In genomic region chr20:2524435-2525272, GRCh38 we compare ENCODE assay signal across 1 cellular context.
TF ChIP-seq lines count a peak whose summit lies in the region.

No MANE protein-coding gene starts in this region.

TF ChIP-seq in K562, 482 proteins besides CTCF, POLR2A, EP300 and RAD21 (continued from another document and continues in another):
- TF ChIP-seq ZNF408 (CRISPR knock-in tag; IDR thresholded peaks at IDR 0.05; ENCODE audit: low read depth) (no peak), SPI1 (IDR thresholded peaks at IDR 0.05; ENCODE audit: borderline replicate concordance, low read depth, low read length) (peak; percentile 61; the same call in 1 of the 2 replicates), CREBBP (IDR thresholded peaks at IDR 0.05; ENCODE audit: low read depth, low read length) (no peak), ETV1 (tag; conservative IDR thresholded peaks at IDR 0.05; ENCODE audit: low read depth) (peak; percentile 77), SMARCC2 (IDR thresholded peaks at IDR 0.05; ENCODE audit: low read depth) (no peak), ZFP36 (IDR thresholded peaks at IDR 0.05; ENCODE audit: low read depth, low read length, partially characterized antibody) (no peak), C11orf30 (IDR thresholded peaks at IDR 0.05; ENCODE audit: low read depth) (no peak), IFI16 (CRISPR knock-in tag; IDR thresholded peaks at IDR 0.05) (no peak), CHD2 (IDR thresholded peaks at IDR 0.05; ENCODE audit: low read depth, low read length) (peak; percentile 60; the same call in 1 of the 2 replicates), REST (CRISPR knock-in tag; IDR thresholded peaks at IDR 0.05; ENCODE audit: low read depth) (no peak), PHF8 (IDR thresholded peaks at IDR 0.05; ENCODE audit: borderline replicate concordance, low read length) (peak; percentile 71), RBM25 (IDR thresholded peaks at IDR 0.05; ENCODE audit: low read depth, low read length, severe bottlenecking) (no peak), HES1 (IDR thresholded peaks at IDR 0.05; ENCODE audit: low read depth) (no peak), SMARCB1 (IDR thresholded peaks at IDR 0.05; ENCODE audit: insufficient read length, low read depth) (no peak), ZNF699 (CRISPR knock-in tag; IDR thresholded peaks at IDR 0.05; ENCODE audit: insufficient replicate concordance) (no peak), MCM3 (IDR thresholded peaks at IDR 0.05) (no peak), SAFB (IDR thresholded peaks at IDR 0.05; ENCODE audit: borderline replicate concordance, low read depth, low read length) (no peak), ZFP1 (CRISPR knock-in tag; IDR thresholded peaks at IDR 0.05) (no peak), ZBTB17 (CRISPR knock-in tag; IDR thresholded peaks at IDR 0.05) (no peak), DNMT1 (IDR thresholded peaks at IDR 0.05) (no peak), TRIM24 (IDR thresholded peaks at IDR 0.05) (no peak), HIVEP1 (CRISPR knock-in tag; IDR thresholded peaks at IDR 0.05) (no peak), BRD9 (IDR thresholded peaks at IDR 0.05; ENCODE audit: low read depth, partially characterized antibody) (peak; percentile 29), ZNF184 (CRISPR knock-in tag; IDR thresholded peaks at IDR 0.05) (no peak), YY1 (IDR thresholded peaks at IDR 0.05; ENCODE audit: borderline replicate concordance in 1 of 3, control insufficient read depth in 1 of 3, extremely low read depth in 1 of 3, insufficient read depth in 3 of 3, insufficient read length in 1 of 3, insufficient replicate concordance in 2 of 3, low read depth in 1 of 3, low read length in 2 of 3) (peak in 2 of 3 experiments; percentile 42 to 61), ZNF124 (CRISPR knock-in tag; IDR thresholded peaks at IDR 0.05) (no peak), SMAD4 (CRISPR knock-in tag; conservative IDR thresholded peaks at IDR 0.05) (0 out of 2 replicates have a peak, but pooled peaks have one; percentile 31), NCOR1 (IDR thresholded peaks at IDR 0.05) (peak; percentile 33; the same call in 1 of the 2 replicates), ATF7 (IDR thresholded peaks at IDR 0.05) (0 out of 2 replicates have a peak, but pooled peaks have one; percentile 19), TEAD1 (CRISPR knock-in tag; IDR thresholded peaks at IDR 0.05) (peak in 1 of 2 experiments; percentile 76; a peak in 2 of 4 replicates), SRF (CRISPR knock-in tag; IDR thresholded peaks at IDR 0.05) (no peak), ZNF398 (CRISPR knock-in tag; IDR thresholded peaks at IDR 0.05) (no peak), FOXP1 (CRISPR knock-in tag; IDR thresholded peaks at IDR 0.05) (no peak), FOXJ3 (CRISPR knock-in tag; IDR thresholded peaks at IDR 0.05) (no peak), MCM2 (IDR thresholded peaks at IDR 0.05; ENCODE audit: low read depth) (no peak), ESRRB (CRISPR knock-in tag; IDR thresholded peaks at IDR 0.05; ENCODE audit: borderline replicate concordance) (no peak)
- TF ChIP-seq, protein P1, sequence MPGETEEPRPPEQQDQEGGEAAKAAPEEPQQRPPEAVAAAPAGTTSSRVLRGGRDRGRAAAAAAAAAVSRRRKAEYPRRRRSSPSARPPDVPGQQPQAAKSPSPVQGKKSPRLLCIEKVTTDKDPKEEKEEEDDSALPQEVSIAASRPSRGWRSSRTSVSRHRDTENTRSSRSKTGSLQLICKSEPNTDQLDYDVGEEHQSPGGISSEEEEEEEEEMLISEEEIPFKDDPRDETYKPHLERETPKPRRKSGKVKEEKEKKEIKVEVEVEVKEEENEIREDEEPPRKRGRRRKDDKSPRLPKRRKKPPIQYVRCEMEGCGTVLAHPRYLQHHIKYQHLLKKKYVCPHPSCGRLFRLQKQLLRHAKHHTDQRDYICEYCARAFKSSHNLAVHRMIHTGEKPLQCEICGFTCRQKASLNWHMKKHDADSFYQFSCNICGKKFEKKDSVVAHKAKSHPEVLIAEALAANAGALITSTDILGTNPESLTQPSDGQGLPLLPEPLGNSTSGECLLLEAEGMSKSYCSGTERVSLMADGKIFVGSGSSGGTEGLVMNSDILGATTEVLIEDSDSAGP (CRISPR knock-in tag; IDR thresholded peaks at IDR 0.05) = no peak
- TF ChIP-seq, protein P2, sequence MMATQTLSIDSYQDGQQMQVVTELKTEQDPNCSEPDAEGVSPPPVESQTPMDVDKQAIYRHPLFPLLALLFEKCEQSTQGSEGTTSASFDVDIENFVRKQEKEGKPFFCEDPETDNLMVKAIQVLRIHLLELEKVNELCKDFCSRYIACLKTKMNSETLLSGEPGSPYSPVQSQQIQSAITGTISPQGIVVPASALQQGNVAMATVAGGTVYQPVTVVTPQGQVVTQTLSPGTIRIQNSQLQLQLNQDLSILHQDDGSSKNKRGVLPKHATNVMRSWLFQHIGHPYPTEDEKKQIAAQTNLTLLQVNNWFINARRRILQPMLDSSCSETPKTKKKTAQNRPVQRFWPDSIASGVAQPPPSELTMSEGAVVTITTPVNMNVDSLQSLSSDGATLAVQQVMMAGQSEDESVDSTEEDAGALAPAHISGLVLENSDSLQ (IDR thresholded peaks at IDR 0.05) = no peak
- TF ChIP-seq, protein P3, sequence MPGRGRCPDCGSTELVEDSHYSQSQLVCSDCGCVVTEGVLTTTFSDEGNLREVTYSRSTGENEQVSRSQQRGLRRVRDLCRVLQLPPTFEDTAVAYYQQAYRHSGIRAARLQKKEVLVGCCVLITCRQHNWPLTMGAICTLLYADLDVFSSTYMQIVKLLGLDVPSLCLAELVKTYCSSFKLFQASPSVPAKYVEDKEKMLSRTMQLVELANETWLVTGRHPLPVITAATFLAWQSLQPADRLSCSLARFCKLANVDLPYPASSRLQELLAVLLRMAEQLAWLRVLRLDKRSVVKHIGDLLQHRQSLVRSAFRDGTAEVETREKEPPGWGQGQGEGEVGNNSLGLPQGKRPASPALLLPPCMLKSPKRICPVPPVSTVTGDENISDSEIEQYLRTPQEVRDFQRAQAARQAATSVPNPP (IDR thresholded peaks at IDR 0.05; ENCODE audit: borderline replicate concordance, insufficient read depth, insufficient read length) = no peak
- TF ChIP-seq, protein P4, sequence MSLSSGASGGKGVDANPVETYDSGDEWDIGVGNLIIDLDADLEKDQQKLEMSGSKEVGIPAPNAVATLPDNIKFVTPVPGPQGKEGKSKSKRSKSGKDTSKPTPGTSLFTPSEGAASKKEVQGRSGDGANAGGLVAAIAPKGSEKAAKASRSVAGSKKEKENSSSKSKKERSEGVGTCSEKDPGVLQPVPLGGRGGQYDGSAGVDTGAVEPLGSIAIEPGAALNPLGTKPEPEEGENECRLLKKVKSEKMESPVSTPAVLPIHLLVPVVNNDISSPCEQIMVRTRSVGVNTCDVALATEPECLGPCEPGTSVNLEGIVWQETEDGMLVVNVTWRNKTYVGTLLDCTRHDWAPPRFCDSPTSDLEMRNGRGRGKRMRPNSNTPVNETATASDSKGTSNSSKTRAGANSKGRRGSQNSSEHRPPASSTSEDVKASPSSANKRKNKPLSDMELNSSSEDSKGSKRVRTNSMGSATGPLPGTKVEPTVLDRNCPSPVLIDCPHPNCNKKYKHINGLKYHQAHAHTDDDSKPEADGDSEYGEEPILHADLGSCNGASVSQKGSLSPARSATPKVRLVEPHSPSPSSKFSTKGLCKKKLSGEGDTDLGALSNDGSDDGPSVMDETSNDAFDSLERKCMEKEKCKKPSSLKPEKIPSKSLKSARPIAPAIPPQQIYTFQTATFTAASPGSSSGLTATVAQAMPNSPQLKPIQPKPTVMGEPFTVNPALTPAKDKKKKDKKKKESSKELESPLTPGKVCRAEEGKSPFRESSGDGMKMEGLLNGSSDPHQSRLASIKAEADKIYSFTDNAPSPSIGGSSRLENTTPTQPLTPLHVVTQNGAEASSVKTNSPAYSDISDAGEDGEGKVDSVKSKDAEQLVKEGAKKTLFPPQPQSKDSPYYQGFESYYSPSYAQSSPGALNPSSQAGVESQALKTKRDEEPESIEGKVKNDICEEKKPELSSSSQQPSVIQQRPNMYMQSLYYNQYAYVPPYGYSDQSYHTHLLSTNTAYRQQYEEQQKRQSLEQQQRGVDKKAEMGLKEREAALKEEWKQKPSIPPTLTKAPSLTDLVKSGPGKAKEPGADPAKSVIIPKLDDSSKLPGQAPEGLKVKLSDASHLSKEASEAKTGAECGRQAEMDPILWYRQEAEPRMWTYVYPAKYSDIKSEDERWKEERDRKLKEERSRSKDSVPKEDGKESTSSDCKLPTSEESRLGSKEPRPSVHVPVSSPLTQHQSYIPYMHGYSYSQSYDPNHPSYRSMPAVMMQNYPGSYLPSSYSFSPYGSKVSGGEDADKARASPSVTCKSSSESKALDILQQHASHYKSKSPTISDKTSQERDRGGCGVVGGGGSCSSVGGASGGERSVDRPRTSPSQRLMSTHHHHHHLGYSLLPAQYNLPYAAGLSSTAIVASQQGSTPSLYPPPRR (CRISPR knock-in tag; IDR thresholded peaks at IDR 0.05; ENCODE audit: borderline replicate concordance) = no peak
- TF ChIP-seq, protein P5, sequence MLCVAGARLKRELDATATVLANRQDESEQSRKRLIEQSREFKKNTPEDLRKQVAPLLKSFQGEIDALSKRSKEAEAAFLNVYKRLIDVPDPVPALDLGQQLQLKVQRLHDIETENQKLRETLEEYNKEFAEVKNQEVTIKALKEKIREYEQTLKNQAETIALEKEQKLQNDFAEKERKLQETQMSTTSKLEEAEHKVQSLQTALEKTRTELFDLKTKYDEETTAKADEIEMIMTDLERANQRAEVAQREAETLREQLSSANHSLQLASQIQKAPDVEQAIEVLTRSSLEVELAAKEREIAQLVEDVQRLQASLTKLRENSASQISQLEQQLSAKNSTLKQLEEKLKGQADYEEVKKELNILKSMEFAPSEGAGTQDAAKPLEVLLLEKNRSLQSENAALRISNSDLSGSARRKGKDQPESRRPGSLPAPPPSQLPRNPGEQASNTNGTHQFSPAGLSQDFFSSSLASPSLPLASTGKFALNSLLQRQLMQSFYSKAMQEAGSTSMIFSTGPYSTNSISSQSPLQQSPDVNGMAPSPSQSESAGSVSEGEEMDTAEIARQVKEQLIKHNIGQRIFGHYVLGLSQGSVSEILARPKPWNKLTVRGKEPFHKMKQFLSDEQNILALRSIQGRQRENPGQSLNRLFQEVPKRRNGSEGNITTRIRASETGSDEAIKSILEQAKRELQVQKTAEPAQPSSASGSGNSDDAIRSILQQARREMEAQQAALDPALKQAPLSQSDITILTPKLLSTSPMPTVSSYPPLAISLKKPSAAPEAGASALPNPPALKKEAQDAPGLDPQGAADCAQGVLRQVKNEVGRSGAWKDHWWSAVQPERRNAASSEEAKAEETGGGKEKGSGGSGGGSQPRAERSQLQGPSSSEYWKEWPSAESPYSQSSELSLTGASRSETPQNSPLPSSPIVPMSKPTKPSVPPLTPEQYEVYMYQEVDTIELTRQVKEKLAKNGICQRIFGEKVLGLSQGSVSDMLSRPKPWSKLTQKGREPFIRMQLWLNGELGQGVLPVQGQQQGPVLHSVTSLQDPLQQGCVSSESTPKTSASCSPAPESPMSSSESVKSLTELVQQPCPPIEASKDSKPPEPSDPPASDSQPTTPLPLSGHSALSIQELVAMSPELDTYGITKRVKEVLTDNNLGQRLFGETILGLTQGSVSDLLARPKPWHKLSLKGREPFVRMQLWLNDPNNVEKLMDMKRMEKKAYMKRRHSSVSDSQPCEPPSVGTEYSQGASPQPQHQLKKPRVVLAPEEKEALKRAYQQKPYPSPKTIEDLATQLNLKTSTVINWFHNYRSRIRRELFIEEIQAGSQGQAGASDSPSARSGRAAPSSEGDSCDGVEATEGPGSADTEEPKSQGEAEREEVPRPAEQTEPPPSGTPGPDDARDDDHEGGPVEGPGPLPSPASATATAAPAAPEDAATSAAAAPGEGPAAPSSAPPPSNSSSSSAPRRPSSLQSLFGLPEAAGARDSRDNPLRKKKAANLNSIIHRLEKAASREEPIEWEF (CRISPR knock-in tag; IDR thresholded peaks at IDR 0.05) = no peak
